In genomic region chr7:158167373-158167772, GRCh38 we compare ENCODE assay signal across 23 cellular contexts.
DNase-seq lines count a peak whose midpoint lies in the region; ATAC-seq, FAIRE-seq and TF ChIP-seq lines count a peak whose summit lies in the region.
"Had no signal": no experiment of that assay in that cellular context is flagged by ENCODE, and none has a peak within 500 bp of the region (broad histone marks: within the 10 kb centered on the region; RNA-seq: fewer than 3 reads in every experiment).

No MANE protein-coding gene starts in this region.

- TF ChIP-seq RAD21 in HepG2 (CRISPR knock-in tag; IDR thresholded peaks at IDR 0.05) (no peak), K562 (CRISPR knock-in tag; conservative IDR thresholded peaks at IDR 0.05 in 1 of 2, IDR thresholded peaks at IDR 0.05 in 1 of 2) (no peak)

- CTCF ChIA-PET in HepG2 (lab: Yijun Ruan, JAX; ENCODE audit: low intra/inter-chr PET ratio, low total read pairs) (no interaction called here), K562 (lab: Yijun Ruan, JAX; ENCODE audit: low intra/inter-chr PET ratio) (no interaction called here)

- H3K9ac ChIP-seq in HepG2 (ENCODE audit: insufficient read depth, low read depth, low read length) (no peak overlapping the region), K562 (ENCODE audit: insufficient read depth in 1 of 2, low read depth in 2 of 2, low read length in 2 of 2) (no peak overlapping the region), iPS-20b (ENCODE audit: low read depth, low read length) (no peak overlapping the region)
- H3K9ac ChIP-seq: BLaER1 treated with 17β-estradiol and CSF1 and Interleukin-3, amounts not matched to agents 10 nM and 100 nM; GM23248 had no signal

- H3K4me1 ChIP-seq in HepG2 (ENCODE audit: insufficient read depth, low read length) (no peaks in the 10 kb centered on the region), right lobe of liver (no peaks in the 10 kb centered on the region), K562 (replicated peaks in 1 of 2; ENCODE audit: control insufficient read depth in 2 of 2, insufficient read depth in 2 of 2, low read length in 2 of 2) (no peaks in the 10 kb centered on the region), iPS-20b (ENCODE audit: insufficient read depth, low read length) (no peaks in the 10 kb centered on the region), tibial nerve (no peaks in the 10 kb centered on the region)
- H3K4me1 ChIP-seq: BE2C had no signal

- POLR2A ChIA-PET in HepG2 (lab: Yijun Ruan, JAX), result no interaction called here
- POLR2A ChIA-PET in K562 (lab: Yijun Ruan, JAX), result no interaction called here

- DNase-seq in HepG2 (ENCODE audit: low spot score) (no peak), right lobe of liver (no peak), K562 (ENCODE audit: extremely low read depth in 1 of 4, low spot score in 3 of 4) (no peak), ureter (ENCODE audit: low spot score) (peak; percentile 6), EL (no peak), tibial nerve (ENCODE audit: low spot score in 2 of 2) (no peak)
- DNase-seq in stimulated activated CD8-positive, alpha-beta memory T cell treated with anti-CD3 and anti-CD28 coated beads, Interleukin-4, amount 100 ng/mL, for 48 hours, result no peak
- DNase-seq: ACHN; AML-193; BE2C; CD4-positive, alpha-beta T cell; CD8-positive, alpha-beta memory T cell; DMS53; DMS79 treated with DMSO at 0.1 percent for 48 hours; GM23248; H9 had no signal

- H3K4me2 ChIP-seq in HepG2 (ENCODE audit: low read depth, low read length) (no peak overlapping the region), K562 (ENCODE audit: insufficient read depth, low read length) (no peak overlapping the region)
- H3K4me2 ChIP-seq: BLaER1 treated with 17β-estradiol and CSF1 and Interleukin-3, amounts not matched to agents 10 nM and 100 nM had no signal

- no TSS peak for BruUV-seq in HepG2 (replicated peaks; lab: Mats Ljungman, UMichigan)
- no TSS peak for BruUV-seq in K562 (replicated peaks; lab: Mats Ljungman, UMichigan)

- no peak for TF ChIP-seq POLR2A in HepG2 (IDR thresholded peaks at IDR 0.05; ENCODE audit: insufficient read depth in 1 of 2, low read depth in 2 of 2, low read length in 2 of 2)
- no peak for TF ChIP-seq POLR2A in right lobe of liver (IDR thresholded peaks at IDR 0.05)
- TF ChIP-seq POLR2A in K562 (conservative IDR thresholded peaks at IDR 0.05), result no peak
- TF ChIP-seq POLR2A in tibial nerve (IDR thresholded peaks at IDR 0.05), result no peak

- no peak for FAIRE-seq in HepG2 (lab: Jason Lieb, UNC)
- no peak for FAIRE-seq in K562 (lab: Jason Lieb, UNC)
- FAIRE-seq: A204.1, G401.6, GM12892, H1 had no signal

- no peaks in the 10 kb centered on the region for H3K9me1 ChIP-seq in K562 (ENCODE audit: control insufficient read depth, insufficient read depth, low read length)

- H3K9me3 ChIP-seq in HepG2 (ENCODE audit: low read length), result no peaks in the 10 kb centered on the region
- H3K9me3 ChIP-seq in right lobe of liver, result no peaks in the 10 kb centered on the region
- H3K9me3 ChIP-seq in K562 (replicated peaks; ENCODE audit: control insufficient read depth, insufficient read depth, low read depth, low read length), result no peaks in the 10 kb centered on the region
- peaks cover 89% of the 10 kb centered on the region for H3K9me3 ChIP-seq in iPS-20b (ENCODE audit: insufficient read depth, low read depth, low read length)
- peaks cover 0 to 35% (median 0%) of the 10 kb centered on the region in 4 donors for H3K9me3 ChIP-seq in tibial nerve
- H3K9me3 ChIP-seq: BE2C had no signal

- ATAC-seq in HepG2, result no peak
- no peak for ATAC-seq in right lobe of liver
- ATAC-seq in K562, result no peak

- TF ChIP-seq EP300 in HepG2 (IDR thresholded peaks at IDR 0.05; ENCODE audit: low read depth in 2 of 2, low read length in 2 of 2) (no peak), HepG2 (CRISPR knock-in tag; IDR thresholded peaks at IDR 0.05; ENCODE audit: borderline replicate concordance) (no peak), K562 (IDR thresholded peaks at IDR 0.05; ENCODE audit: low read length) (no peak), tibial nerve (IDR thresholded peaks at IDR 0.05) (no peak)

- H3K4me3 ChIP-seq in HepG2 (replicated peaks in 1 of 3; ENCODE audit: insufficient read depth in 1 of 3, low read depth in 2 of 3, low read length in 3 of 3) (no peak overlapping the region), right lobe of liver (no peak overlapping the region), K562 (no peak overlapping the region), iPS-20b (ENCODE audit: low read length) (peak overlapping the region; percentile 21; the same call in 1 of the 2 replicates), tibial nerve (no peak overlapping the region)
- H3K4me3 ChIP-seq: BLaER1 treated with 17β-estradiol and CSF1 and Interleukin-3, amounts not matched to agents 10 nM and 100 nM; GM23248 had no signal

- TF ChIP-seq CTCF in HepG2 (CRISPR knock-in tag; IDR thresholded peaks at IDR 0.05), result no peak
- no peak for TF ChIP-seq CTCF in right lobe of liver (IDR thresholded peaks at IDR 0.05)
- no peak for TF ChIP-seq CTCF in K562 (IDR thresholded peaks at IDR 0.05 in 2 of 3, conservative IDR thresholded peaks at IDR 0.05 in 1 of 3; ENCODE audit: insufficient read depth in 2 of 3, low read depth in 1 of 3, low read length in 3 of 3)
- TF ChIP-seq CTCF in tibial nerve (IDR thresholded peaks at IDR 0.05), result no peak

- intact Hi-C loops in HepG2 (cut with micrococcal nuclease; ENCODE audit: unreplicated experiment), result no loop called here
- intact Hi-C loops in right lobe of liver (cut with DNase I), result no loop called here
- intact Hi-C loops in K562 (cut with micrococcal nuclease), result no loop called here

- H3K27ac ChIP-seq in HepG2 (ENCODE audit: extremely low read length, insufficient read depth, low read length) (no peak overlapping the region), right lobe of liver (no peak overlapping the region), K562 (ENCODE audit: extremely low read depth, low read depth, low read length) (no peak overlapping the region), iPS-20b (ENCODE audit: low read length) (no peak overlapping the region), tibial nerve (no peak overlapping the region)
- H3K27ac ChIP-seq: 22Rv1; BLaER1 treated with 17β-estradiol and CSF1 and Interleukin-3, amounts not matched to agents 10 nM and 100 nM; GM23248 had no signal

- H4K20me1 ChIP-seq in HepG2 (ENCODE audit: insufficient read depth, low read length) (peaks cover 2% of the 10 kb centered on the region; the same call in 1 of the 2 replicates), K562 (replicated peaks; ENCODE audit: control insufficient read depth, insufficient read depth, low read length) (no peaks in the 10 kb centered on the region)
- H4K20me1 ChIP-seq: BLaER1 treated with 17β-estradiol and CSF1 and Interleukin-3, amounts not matched to agents 10 nM and 100 nM had no signal

- in situ Hi-C loops in HepG2 (cut with HindIII; ENCODE audit: extremely low pct_ligation_motif_present, low pct_unique_long_range_greater_than_20kb) (no loop called here), K562 (cut with MboI) (no loop called here)

- 86% methylated on average over 4 of the region's 4 CpGs for WGBS in HepG2 (ENCODE audit: low lambda C conversion rate)
- 43% methylated on average over 3 of the region's 4 CpGs for WGBS in right lobe of liver (ENCODE audit: insufficient coverage, low coverage, low lambda C conversion rate, missing lambda C conversion rate)
- WGBS in K562 (ENCODE audit: insufficient coverage, low coverage, missing lambda C conversion rate), result 0% methylated on average over 4 of the region's 4 CpGs
- 72 to 75% methylated on average over 4 of the region's 4 CpGs for WGBS in tibial nerve, 2 donors

- H3K27me3 ChIP-seq in HepG2 (ENCODE audit: control insufficient read depth in 1 of 2, insufficient read depth in 2 of 2, low read length in 2 of 2) (no peaks in the 10 kb centered on the region), right lobe of liver (no peaks in the 10 kb centered on the region), K562 (ENCODE audit: control insufficient read depth in 2 of 2, insufficient read depth in 2 of 2, low read length in 2 of 2) (peaks cover 24 to 47% of the 10 kb centered on the region in 2 experiments; a peak in 4 of 5 replicates), iPS-20b (ENCODE audit: insufficient read depth, low read length) (no peaks in the 10 kb centered on the region), tibial nerve (no peaks in the 10 kb centered on the region)
- H3K27me3 ChIP-seq: BE2C; BLaER1 treated with 17β-estradiol and CSF1 and Interleukin-3, amounts not matched to agents 10 nM and 100 nM had no signal

- H3K79me2 ChIP-seq in HepG2 (ENCODE audit: insufficient read depth, low read length) (no peaks in the 10 kb centered on the region), K562 (ENCODE audit: control insufficient read depth, insufficient read depth, low read length) (no peaks in the 10 kb centered on the region)

- H3K36me3 ChIP-seq in HepG2 (replicated peaks in 1 of 2; ENCODE audit: control insufficient read depth in 1 of 2, insufficient read depth in 2 of 2, low read length in 2 of 2) (no peaks in the 10 kb centered on the region; a peak in 3 of 5 replicates), right lobe of liver (no peaks in the 10 kb centered on the region), K562 (ENCODE audit: control insufficient read depth, insufficient read depth, low read length) (no peaks in the 10 kb centered on the region), iPS-20b (ENCODE audit: insufficient read depth, low read depth, low read length) (no peaks in the 10 kb centered on the region), tibial nerve (no peaks in the 10 kb centered on the region)
- H3K36me3 ChIP-seq: BE2C; BLaER1 treated with 17β-estradiol and CSF1 and Interleukin-3, amounts not matched to agents 10 nM and 100 nM had no signal

- H2AFZ ChIP-seq in HepG2 (ENCODE audit: low read length), result no peak overlapping the region
- no peak overlapping the region for H2AFZ ChIP-seq in K562 (ENCODE audit: low read depth, low read length)
- H2AFZ ChIP-seq: GM23248 had no signal

TF ChIP-seq in HepG2, 621 proteins besides CTCF, POLR2A, EP300 and RAD21 (continues in another document):
- TF ChIP-seq ZNF746 (CRISPR knock-in tag; IDR thresholded peaks at IDR 0.05), result no peak

TF ChIP-seq in K562, 482 proteins besides CTCF, POLR2A, EP300 and RAD21:
- TF ChIP-seq MAFG (tag; conservative IDR thresholded peaks at IDR 0.05), result peak; percentile 63
- TF ChIP-seq C11orf30 (IDR thresholded peaks at IDR 0.05; ENCODE audit: low read depth), result peak; percentile 53; the same call in 1 of the 2 replicates
- no peak for TF ChIP-seq ZNF175 (CRISPR knock-in tag; IDR thresholded peaks at IDR 0.05; ENCODE audit: low read depth)
- TF ChIP-seq MAFF (IDR thresholded peaks at IDR 0.05; ENCODE audit: low read length), result peak; percentile 58; the same call in 1 of the 2 replicates
- no peak for TF ChIP-seq ZNF184 (CRISPR knock-in tag; IDR thresholded peaks at IDR 0.05)
- peak; percentile 39; the same call in 1 of the 2 replicates for TF ChIP-seq MAFK (IDR thresholded peaks at IDR 0.05; ENCODE audit: low read length)
- peak; percentile 77 for TF ChIP-seq ZNF316 (IDR thresholded peaks at IDR 0.05)

Comparison
In these comparisons a context has a peak if more than half of its experiments do, and no peak if none do; other contexts are left out.
1. Of the 241 proteins assayed by ChIP-seq in both HepG2 and K562: peak only in HepG2: none; only in K562: MAFG; in both: MAFF and MAFK; in neither: 238.